19 cellular contexts compared by ENCODE assay signal in genomic region chr19:5364674-5365073, GRCh38.
"Had no signal": no experiment of that assay in that cellular context is flagged by ENCODE, and none has a peak within 500 bp of the region (broad histone marks: within the 10 kb centered on the region; RNA-seq: fewer than 3 reads in every experiment).

No MANE protein-coding gene starts in this region.

- H3K27ac Mint-ChIP-seq: activated naive CD8-positive, alpha-beta T cell treated with anti-CD3 and anti-CD28 coated beads for 36 hours; activated T-helper 1 cell treated with anti-CD3 and anti-CD28 coated beads, Interleukin-12 subunit alpha, Interleukin-12 subunit beta, Interleukin-2, Interleukin-4 antibody, amounts not matched to agents 30 ng/mL and 10 ng/mL and 1 ng/mL, durations not matched to agents 14 hours and 24 hours and 36 hours; nephron; stimulated activated memory B cell treated with anti-CD40 and anti-IgM and Interleukin-4, amounts not matched to agents 10 μg/mL and 1 μg/mL and 100 μg/mL, for 72 hours had no signal

- H3K36me3 ChIP-seq: esophagus squamous epithelium, left lung, spleen, thoracic aorta, upper lobe of left lung, WERI-Rb-1 had no signal

- H3K27me3 ChIP-seq: body of pancreas, upper lobe of left lung had no signal

- H3K4me3 ChIP-seq: body of pancreas, esophagus squamous epithelium, left lung, spleen, thoracic aorta, upper lobe of left lung had no signal

- ATAC-seq: body of pancreas; left lung; stimulated activated memory B cell treated with anti-CD40 and anti-IgM and Interleukin-4, amounts not matched to agents 10 μg/mL and 1 μg/mL and 100 μg/mL, for 72 hours had no signal

- H3K9me3 Mint-ChIP-seq: activated naive CD8-positive, alpha-beta T cell treated with anti-CD3 and anti-CD28 coated beads for 36 hours; activated T-helper 1 cell treated with anti-CD3 and anti-CD28 coated beads, Interleukin-12 subunit alpha, Interleukin-12 subunit beta, Interleukin-2, Interleukin-4 antibody, amounts not matched to agents 30 ng/mL and 10 ng/mL and 1 ng/mL, durations not matched to agents 14 hours and 24 hours and 36 hours; nephron; stimulated activated memory B cell treated with anti-CD40 and anti-IgM and Interleukin-4, amounts not matched to agents 10 μg/mL and 1 μg/mL and 100 μg/mL, for 72 hours had no signal

- H3K9me3 ChIP-seq: body of pancreas, esophagus squamous epithelium, left lung, spleen, thoracic aorta, upper lobe of left lung had no signal

- H3K4me1 ChIP-seq: body of pancreas, esophagus squamous epithelium, left lung, spleen, upper lobe of left lung had no signal

- H3K27ac ChIP-seq: body of pancreas, esophagus squamous epithelium, left lung, spleen, thoracic aorta, upper lobe of left lung, WERI-Rb-1 had no signal

- H3K4me1 Mint-ChIP-seq: activated naive CD8-positive, alpha-beta T cell treated with anti-CD3 and anti-CD28 coated beads for 36 hours; nephron; stimulated activated memory B cell treated with anti-CD40 and anti-IgM and Interleukin-4, amounts not matched to agents 10 μg/mL and 1 μg/mL and 100 μg/mL, for 72 hours had no signal

- DNase-seq: activated CD4-positive, alpha-beta T cell treated with anti-CD3 and anti-CD28 coated beads, Interleukin-2, amount 50 U/mL, for 48 hours; activated naive CD8-positive, alpha-beta T cell treated with anti-CD3 and anti-CD28 coated beads for 36 hours; activated T-cell treated with anti-CD3 and anti-CD28 coated beads for 4 hours; amygdala; body of pancreas; dermis blood vessel endothelial cell; effector memory CD4-positive, alpha-beta T cell; esophagus squamous epithelium; left lung; midbrain; retina; spleen; stimulated activated CD4-positive, alpha-beta T cell treated with anti-CD3 and anti-CD28 coated beads, Interleukin-4, amount 100 ng/mL, for 4 hours; upper lobe of left lung; WERI-Rb-1 had no signal

- H3K4me3 Mint-ChIP-seq: activated naive CD8-positive, alpha-beta T cell treated with anti-CD3 and anti-CD28 coated beads for 36 hours; activated T-helper 1 cell treated with anti-CD3 and anti-CD28 coated beads, Interleukin-12 subunit alpha, Interleukin-12 subunit beta, Interleukin-2, Interleukin-4 antibody, amounts not matched to agents 30 ng/mL and 10 ng/mL and 1 ng/mL, durations not matched to agents 14 hours and 24 hours and 36 hours; nephron; stimulated activated memory B cell treated with anti-CD40 and anti-IgM and Interleukin-4, amounts not matched to agents 10 μg/mL and 1 μg/mL and 100 μg/mL, for 72 hours had no signal

- H3K36me3 Mint-ChIP-seq: activated naive CD8-positive, alpha-beta T cell treated with anti-CD3 and anti-CD28 coated beads for 36 hours; stimulated activated memory B cell treated with anti-CD40 and anti-IgM and Interleukin-4, amounts not matched to agents 10 μg/mL and 1 μg/mL and 100 μg/mL, for 72 hours had no signal
